Comparison of ENCODE assay signal across 9 cellular contexts in the genomic region with DNA sequence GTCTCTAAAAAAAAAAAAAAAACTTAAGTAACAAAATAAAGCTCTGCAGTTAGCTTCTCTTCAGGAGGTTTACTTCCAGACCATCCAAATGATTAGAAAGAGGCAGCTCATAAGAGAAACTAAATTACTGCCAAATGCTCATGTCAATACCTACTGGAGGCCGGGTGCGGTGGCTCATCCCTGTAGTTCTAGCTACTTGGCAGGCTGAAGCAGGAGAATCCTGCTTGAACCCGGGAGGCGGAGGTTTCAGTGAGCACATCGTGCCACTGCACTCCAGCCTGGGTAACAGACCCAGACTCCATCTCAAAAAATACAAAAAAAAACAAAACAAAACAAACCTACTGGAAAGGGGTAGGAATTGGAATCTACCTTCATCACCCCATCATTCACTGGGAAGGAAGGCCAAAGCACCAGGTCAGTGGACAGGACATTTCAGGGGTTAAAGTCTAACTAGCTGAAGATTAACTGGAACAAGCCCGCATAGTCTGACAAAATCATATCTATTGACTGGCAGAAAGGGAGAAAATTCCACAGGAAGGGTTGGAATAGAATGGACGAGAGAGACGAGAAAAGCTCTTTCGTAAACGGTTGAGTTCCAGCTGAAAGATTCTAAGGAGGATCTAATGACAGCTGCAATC. TPM values are rescaled to one million over a fixed set of nuclear protein-coding genes. Genes with fewer than 3 reads are reported as not detected.
DNase-seq lines count a peak whose midpoint lies in the region; ATAC-seq and TF ChIP-seq lines count a peak whose summit lies in the region.
"Had no signal": no experiment of that assay in that cellular context is flagged by ENCODE, and none has a peak within 500 bp of the region (broad histone marks: within the 10 kb centered on the region; RNA-seq: fewer than 3 reads in every experiment).

No MANE protein-coding gene starts in this region.

- no peaks in the 10 kb centered on the region for H3K27me3 ChIP-seq in rectal smooth muscle tissue (ENCODE audit: control insufficient read depth, insufficient read depth, low read length)
- H3K27me3 ChIP-seq: suprapubic skin had no signal

- no peaks in the 10 kb centered on the region for H3K9me3 ChIP-seq in T-helper 17 cell (ENCODE audit: control insufficient read depth, low read length, poor library complexity, severe bottlenecking)
- H3K9me3 ChIP-seq: suprapubic skin had no signal

- H3K4me3 ChIP-seq in GM12865 (ENCODE audit: low read depth, low read length): 0 out of 2 replicates have a peak overlapping the region, but pooled peaks have one; percentile 83
- H3K4me3 ChIP-seq in fibroblast of pulmonary artery (replicated peaks; ENCODE audit: low read depth, low read length): peak overlapping the region; percentile 84
- peak overlapping the region; percentile 88 for H3K4me3 ChIP-seq in rectal smooth muscle tissue (ENCODE audit: low read length)

- DNase-seq in GM12865 (ENCODE audit: low read depth) (no peak), T-helper 17 cell (no peak), fibroblast of pulmonary artery (ENCODE audit: low read depth) (no peak), islet precursor cell (no peak)

- no peaks in the 10 kb centered on the region for H3K27me3 Mint-ChIP-seq in T-helper 17 cell

- H3K4me1 Mint-ChIP-seq in T-helper 17 cell: peaks cover 9% of the 10 kb centered on the region

- ATAC-seq in T-helper 17 cell (no peak), GM19035 (IDR thresholded peaks at IDR 0.05; ENCODE audit: unreplicated experiment) (no peak), GM21528 (IDR thresholded peaks at IDR 0.05; ENCODE audit: low FRiP score, unreplicated experiment) (no peak), GM19395 (IDR thresholded peaks at IDR 0.05; ENCODE audit: unreplicated experiment) (no peak)

- peaks cover 5% of the 10 kb centered on the region for H3K4me1 ChIP-seq in rectal smooth muscle tissue (ENCODE audit: control insufficient read depth, insufficient read depth, low read length)

- H3K27ac Mint-ChIP-seq in T-helper 17 cell: peak overlapping the region; percentile 95

- no peak overlapping the region for H3K27ac ChIP-seq in rectal smooth muscle tissue (ENCODE audit: low read depth, low read length)

- H3K36me3 Mint-ChIP-seq in T-helper 17 cell (ENCODE audit: low read depth): peaks cover under 1% of the 10 kb centered on the region

- TF ChIP-seq CTCF in GM12865 (IDR thresholded peaks at IDR 0.05; ENCODE audit: insufficient read depth, low read depth, low read length, missing control alignments): no peak
- TF ChIP-seq CTCF in fibroblast of pulmonary artery (IDR thresholded peaks at IDR 0.05; ENCODE audit: low read length, missing control alignments): no peak

- no peaks in the 10 kb centered on the region for H3K36me3 ChIP-seq in rectal smooth muscle tissue (ENCODE audit: control insufficient read depth, insufficient read depth, low read length)
- H3K36me3 ChIP-seq: suprapubic skin had no signal

- H3K9ac ChIP-seq in rectal smooth muscle tissue (ENCODE audit: low read length): no peak overlapping the region

- H3K4me3 Mint-ChIP-seq in T-helper 17 cell: peak overlapping the region; percentile 95

RNA-seq across cellular contexts. Expression of a gene that starts 1.3 kb away (rescaled TPM):
- total RNA-seq in T-helper 17 cell: 1 to 10 TPM; 3.5 to 4.7 TPM

RNA-seq across cellular contexts. Expression of a gene that starts 40.8 kb away (rescaled TPM):
- 1 to 10 TPM; 1.4 to 2.2 TPM for total RNA-seq in T-helper 17 cell
